ENCODE assay signal across 9 cellular contexts in genomic region chr20:46031701-46032254, GRCh38. TPM values are rescaled to one million over a fixed set of nuclear protein-coding genes. Genes with fewer than 3 reads are reported as not detected.
DNase-seq lines count a peak whose midpoint lies in the region; ATAC-seq, FAIRE-seq and TF ChIP-seq lines count a peak whose summit lies in the region.
"Had no signal": no experiment of that assay in that cellular context is flagged by ENCODE, and none has a peak within 500 bp of the region (broad histone marks: within the 10 kb centered on the region; RNA-seq: fewer than 3 reads in every experiment).

No MANE protein-coding gene starts in this region.

- intact Hi-C loops in pancreas (cut with DNase I), result no loop called here

- no peaks in the 10 kb centered on the region for H3K9me3 ChIP-seq in pancreas

- H3K27ac ChIP-seq in GM23338 (ENCODE audit: low read depth) (no peak overlapping the region), pancreas (no peak overlapping the region)

- ATAC-seq in GM23338 (peak; percentile 77), pancreas (peak; percentile 33 to 80 (median 76)), GM21528 (IDR thresholded peaks at IDR 0.05; ENCODE audit: low FRiP score, unreplicated experiment) (no peak), HG02973 (IDR thresholded peaks at IDR 0.05; ENCODE audit: unreplicated experiment) (no peak)

- H4K20me1 ChIP-seq in GM23338 (replicated peaks; ENCODE audit: insufficient read depth), result no peaks in the 10 kb centered on the region; the same call in 1 of the 2 replicates

- peak overlapping the region; percentile 96 for H2AFZ ChIP-seq in GM23338

- H3K36me3 ChIP-seq in GM23338 (ENCODE audit: insufficient read depth) (no peaks in the 10 kb centered on the region), pancreas (no peaks in the 10 kb centered on the region)

- H3K79me2 ChIP-seq in GM23338 (replicated peaks; ENCODE audit: insufficient read depth), result no peaks in the 10 kb centered on the region

- FAIRE-seq in pancreas (lab: Jason Lieb, UNC), result no peak
- no peak for FAIRE-seq in GM12892 (lab: Jason Lieb, UNC)

- TF ChIP-seq CTCF in GM23338 (conservative IDR thresholded peaks at IDR 0.05; ENCODE audit: low read depth in 2 of 2), result no peak
- no peak for TF ChIP-seq CTCF in pancreas (IDR thresholded peaks at IDR 0.05)

- no peaks in the 10 kb centered on the region for H3K9me2 ChIP-seq in GM23338 (ENCODE audit: insufficient read depth)

- 1% methylated on average over 47 to 55 of the region's 55 CpGs for WGBS in pancreas, 2 donors

- peak overlapping the region; percentile 78 for H3K4me3 ChIP-seq in GM23338
- H3K4me3 ChIP-seq in pancreas, result peak overlapping the region in 1 of 4 donors; percentile 26

- H3K27me3 ChIP-seq in GM23338 (ENCODE audit: insufficient read depth) (peaks cover 93% of the 10 kb centered on the region), pancreas (peaks cover 0 to 14% (median 3%) of the 10 kb centered on the region in 4 donors)

- H3K4me3 Mint-ChIP-seq in GM23338, result peak overlapping the region; percentile 72

- H3K4me1 ChIP-seq in GM23338 (ENCODE audit: insufficient read depth) (peaks cover 10% of the 10 kb centered on the region; the same call in 1 of the 2 replicates), pancreas (no peaks in the 10 kb centered on the region)

- H3K4me2 ChIP-seq in GM23338, result peak overlapping the region; percentile 96

- H3F3A ChIP-seq in GM23338 (replicated peaks; ENCODE audit: low read depth), result peaks cover 4% of the 10 kb centered on the region

- DNase-seq in GM23338 (ENCODE audit: low spot score) (peak; percentile 91), NCI-H2196 (lab: John Stamatoyannopoulos, UW; ENCODE audit: unreplicated experiment) (peak; percentile 96), cerebellum (ENCODE audit: low spot score) (peak; percentile 91), pancreas (peak in 4 of 6 donors; percentile 29 to 83 (median 48)), germinal center (ENCODE audit: low spot score) (no peak), GM12892 (ENCODE audit: insufficient read length) (no peak)

- H3K9me3 Mint-ChIP-seq in GM23338, result no peaks in the 10 kb centered on the region

- peaks cover 85% of the 10 kb centered on the region for H3K27me3 Mint-ChIP-seq in GM23338 (ENCODE audit: insufficient read depth, low read depth, poor library complexity)

- no peak overlapping the region for H3K27ac Mint-ChIP-seq in GM23338

- H3K36me3 Mint-ChIP-seq in GM23338 (ENCODE audit: low read depth), result no peaks in the 10 kb centered on the region

- TF ChIP-seq POLR2A in GM12892 (IDR thresholded peaks at IDR 0.05; ENCODE audit: low read depth, low read length), result no peak

- peaks cover 2% of the 10 kb centered on the region; the same call in 2 of the 3 replicates for H3K4me1 Mint-ChIP-seq in GM23338

TF ChIP-seq in GM23338, 12 proteins besides CTCF, POLR2A, EP300 and RAD21 (continues in another document):
- TF ChIP-seq POLR2AphosphoS5 (IDR thresholded peaks at IDR 0.05; ENCODE audit: low read depth) (no peak), ZNF462 (CRISPR knock-in tag; IDR thresholded peaks at IDR 0.05) (no peak), ETS1 (IDR thresholded peaks at IDR 0.05) (no peak), EZH2 (IDR thresholded peaks at IDR 0.05; ENCODE audit: low read depth, unreplicated experiment) (peak; percentile 44), NANOG (IDR thresholded peaks at IDR 0.05; ENCODE audit: borderline replicate concordance) (no peak)

RNA-seq across cellular contexts. Expression of gene SLC12A5, which starts 2.8 kb away (rescaled TPM):
- 0.35 and 3.5 TPM in 2 replicates for total RNA-seq in GM23338 (2014; rRNA removed; shearing (Covaris generic))
- polyA plus RNA-seq in GM23338 (2016; fragmentation: Nextera tagmentation; extraction: Ambion mirVana) (8.4 and 9.8 TPM in 2 replicates), pancreas (10 to 100 TPM; 12.9 to 21.5 TPM)
- total RNA-seq in cerebellum (26.0 TPM), pancreas (1 to 10 TPM in 4 of 6 donors, under 1 TPM in 2; 0.35 to 2.2 (median 1.3) TPM)
- polyA plus RNA-seq in GM12892 (2012; ENCODE audit: missing spikeins), result 2.3 TPM
- total RNA-seq: NCI-H460 had no signal

RNA-seq across cellular contexts. Expression of gene MMP9, which starts 23.1 kb away (rescaled TPM):
- total RNA-seq in GM23338 (2014; rRNA removed; shearing (Covaris generic)), result 5.4 and 5.8 TPM in 2 replicates
- polyA plus RNA-seq in GM23338 (2016; fragmentation: Nextera tagmentation; extraction: Ambion mirVana), result 4.1 and 4.3 TPM in 2 replicates
- not detected for total RNA-seq in cerebellum
- 1 to 10 TPM in 1 of 6 donors, under 1 TPM in 4, not detected in 1; 0.19 to 1.3 (median 0.29) TPM for total RNA-seq in pancreas
- polyA plus RNA-seq in pancreas, result under 1 TPM; 0.19 to 0.21 TPM
- 0.15 TPM for polyA plus RNA-seq in GM12892 (2012; ENCODE audit: missing spikeins)
- total RNA-seq: NCI-H460 had no signal

RNA-seq across cellular contexts. Expression of gene NCOA5, which starts 58.0 kb away (rescaled TPM):
- 22.8 and 24.6 TPM in 2 replicates for total RNA-seq in GM23338 (2014; rRNA removed; shearing (Covaris generic))
- polyA plus RNA-seq in GM23338 (2016; fragmentation: Nextera tagmentation; extraction: Ambion mirVana) (8.4 and 10.1 TPM in 2 replicates), pancreas (10 to 100 TPM; 10.9 to 19.6 TPM)
- total RNA-seq in cerebellum (18.1 TPM), pancreas (10 to 100 TPM in 4 of 6 donors, 1 to 10 TPM in 2; 8.4 to 17.3 (median 12.0) TPM)
- polyA plus RNA-seq in GM12892 (2012; ENCODE audit: missing spikeins), result 14.5 TPM

RNA-seq across cellular contexts. Expression of gene ZNF335, which starts 59.8 kb away (rescaled TPM):
- total RNA-seq in GM23338 (2014; rRNA removed; shearing (Covaris generic)), result 18.6 and 24.2 TPM in 2 replicates
- polyA plus RNA-seq in GM23338 (2016; fragmentation: Nextera tagmentation; extraction: Ambion mirVana) (5.7 and 7.4 TPM in 2 replicates), pancreas (10 to 100 TPM; 24.4 to 27.4 TPM)
- total RNA-seq in cerebellum (17.1 TPM), pancreas (10 to 100 TPM in 2 of 6 donors, 1 to 10 TPM in 4; 7.4 to 11.0 (median 7.5) TPM)
- polyA plus RNA-seq in GM12892 (2012; ENCODE audit: missing spikeins), result 10.0 TPM

Comparison
In these comparisons a context has a peak if more than half of its experiments do, and no peak if none do; other contexts are left out.
1. ATAC-seq: peak in GM23338 (single experiment) and pancreas (4 of 4); none in GM21528 (single experiment) and HG02973 (single experiment).
2. DNase-seq: peak in GM23338 (single experiment), NCI-H2196 (single experiment), cerebellum (single experiment) and pancreas (4 of 6); none in germinal center (single experiment) and GM12892 (single experiment).